9 cellular contexts compared by ENCODE assay signal in the genomic region with DNA sequence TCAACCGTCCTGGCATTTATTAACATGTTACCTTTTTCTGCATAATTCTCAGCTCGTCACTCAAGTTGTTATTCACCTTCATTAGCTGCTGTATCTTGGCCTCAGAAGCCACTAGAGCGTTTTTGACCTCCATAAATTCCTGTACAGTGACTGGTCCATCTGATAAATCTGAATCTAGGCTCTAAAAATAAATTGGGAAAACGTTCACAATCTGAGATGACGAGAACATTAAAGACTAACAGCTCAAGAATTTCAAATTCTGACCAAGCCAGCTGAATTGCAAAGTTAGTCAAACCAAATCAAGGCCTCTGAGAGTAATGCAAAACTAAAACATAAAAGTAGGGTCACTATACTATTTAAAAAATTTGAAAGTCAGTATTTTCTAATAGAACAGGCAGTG. TPM values are rescaled to one million over a fixed set of nuclear protein-coding genes. Genes with fewer than 3 reads are reported as not detected.
DNase-seq lines count a peak whose midpoint lies in the region; ATAC-seq and TF ChIP-seq lines count a peak whose summit lies in the region.
"Had no signal": no experiment of that assay in that cellular context is flagged by ENCODE, and none has a peak within 500 bp of the region (broad histone marks: within the 10 kb centered on the region; RNA-seq: fewer than 3 reads in every experiment).

No MANE protein-coding gene starts in this region.

- CTCF ChIA-PET in mammary epithelial cell (lab: Charles Lee; ENCODE audit: low non-redundant PET): interaction anchor here (0.6 kb wide), 1 partner anchor 86 kb away, joined by 8 read pairs; no protein-coding TSS in a partner anchor

- TF ChIP-seq POLR2A in suprapubic skin (IDR thresholded peaks at IDR 0.05): no peak

- in situ Hi-C loops in mammary epithelial cell (cut with MboI; ENCODE audit: low sequenced_read_pairs in 2 of 2): no loop called here

- BruUV-seq in mammary epithelial cell (replicated peaks; lab: Mats Ljungman, UMichigan): no TSS peak

- TF ChIP-seq EP300 in suprapubic skin (IDR thresholded peaks at IDR 0.05): no peak

- H3K27me3 ChIP-seq in ACC112 (ENCODE audit: insufficient read depth, low read length) (no peaks in the 10 kb centered on the region), mammary epithelial cell (ENCODE audit: insufficient read depth, low read length) (no peaks in the 10 kb centered on the region), mesenchymal stem cell (ENCODE audit: control insufficient read depth in 1 of 2, insufficient read depth in 1 of 2, low read length in 2 of 2) (no peaks in the 10 kb centered on the region), suprapubic skin (no peaks in the 10 kb centered on the region)

- no peak overlapping the region for H2AK5ac ChIP-seq in mesenchymal stem cell (ENCODE audit: low read length, severe bottlenecking)

- intact Hi-C loops in mammary epithelial cell (cut with micrococcal nuclease): no loop called here

- no peak overlapping the region for H2BK120ac ChIP-seq in mesenchymal stem cell (ENCODE audit: low read depth, low read length)

- H2BK12ac ChIP-seq in mesenchymal stem cell (ENCODE audit: low read length in 2 of 2): no peak overlapping the region

- H2BK15ac ChIP-seq in mesenchymal stem cell (ENCODE audit: low read depth, poor library complexity, severe bottlenecking): no peak overlapping the region

- dilution Hi-C loops in mammary epithelial cell (cut with HindIII; ENCODE audit: low sequenced_read_pairs): no loop called here

- peak overlapping the region; percentile 20 for H3K4me2 ChIP-seq in mammary epithelial cell (ENCODE audit: insufficient read depth, low read depth, low read length)
- H3K4me2 ChIP-seq in mesenchymal stem cell (ENCODE audit: low read length, poor library complexity, severe bottlenecking): no peak overlapping the region

- no peak overlapping the region for H3K18ac ChIP-seq in mesenchymal stem cell (ENCODE audit: low read depth in 1 of 2, low read length in 2 of 2)

- WGBS in mammary epithelial cell (ENCODE audit: low coverage, missing lambda C conversion rate): 51% methylated on average over 5 of the region's 5 CpGs
- 23% methylated on average over 5 of the region's 5 CpGs for WGBS in mesenchymal stem cell
- WGBS in suprapubic skin: 65% methylated on average over 5 of the region's 5 CpGs

- H2BK5ac ChIP-seq in mesenchymal stem cell (ENCODE audit: low read depth, low read length, poor library complexity, severe bottlenecking): peak overlapping the region; percentile 95

- no peak overlapping the region for H3K9ac ChIP-seq in mammary epithelial cell (ENCODE audit: insufficient read depth, low read length)
- peak overlapping the region; percentile 80 for H3K9ac ChIP-seq in mesenchymal stem cell (ENCODE audit: low read length)

- H3K4ac ChIP-seq in mesenchymal stem cell (ENCODE audit: low read depth in 1 of 2, low read length in 2 of 2): no peak overlapping the region

- peak; percentile 41 for DNase-seq in HK-2 (ENCODE audit: unreplicated experiment)
- peak; percentile 61 for DNase-seq in mammary epithelial cell
- peak; percentile 75 for DNase-seq in mesenchymal stem cell
- DNase-seq in suprapubic skin (ENCODE audit: low spot score in 2 of 2): no peak
- no peak for DNase-seq in NCI-H69 (lab: John Stamatoyannopoulos, UW)
- no peak for DNase-seq in activated gamma-delta T cell treated with Interleukin-2 at 50 U/mL for 16 hours
- DNase-seq: T-helper 2 cell had no signal

- H4K20me1 ChIP-seq in mammary epithelial cell (ENCODE audit: insufficient read depth, low read length): no peaks in the 10 kb centered on the region

- H3K4me3 ChIP-seq in ACC112 (ENCODE audit: low read depth, low read length): peak overlapping the region; percentile 55; the same call in 1 of the 2 replicates
- no peak overlapping the region for H3K4me3 ChIP-seq in mammary epithelial cell (replicated peaks in 1 of 3; ENCODE audit: insufficient read depth in 1 of 3, low read depth in 2 of 3, low read length in 3 of 3)
- H3K4me3 ChIP-seq in mesenchymal stem cell (ENCODE audit: insufficient read depth in 1 of 2, low read depth in 1 of 2, low read length in 2 of 2): peak overlapping the region in 1 of 2 experiments; percentile 16
- H3K4me3 ChIP-seq in suprapubic skin: no peak overlapping the region

- H3K4me1 ChIP-seq in ACC112 (ENCODE audit: control insufficient read depth, insufficient read depth, low read length, unreplicated experiment) (peaks cover 32% of the 10 kb centered on the region), mammary epithelial cell (ENCODE audit: insufficient read depth, low read length) (peaks cover 18% of the 10 kb centered on the region), mesenchymal stem cell (ENCODE audit: control insufficient read depth, insufficient read depth, low read depth, low read length) (peaks cover 24% of the 10 kb centered on the region), suprapubic skin (peaks cover 24% of the 10 kb centered on the region)

- H3K9me3 ChIP-seq in mammary epithelial cell (replicated peaks; ENCODE audit: insufficient read depth, low read length): no peaks in the 10 kb centered on the region
- no peaks in the 10 kb centered on the region for H3K9me3 ChIP-seq in mesenchymal stem cell (ENCODE audit: control insufficient read depth, low read length)
- H3K9me3 ChIP-seq in suprapubic skin: no peaks in the 10 kb centered on the region

- H4K8ac ChIP-seq in mesenchymal stem cell (ENCODE audit: low read length): no peak overlapping the region

- H3K36me3 ChIP-seq in ACC112 (ENCODE audit: insufficient read depth, low read length): peaks cover 21% of the 10 kb centered on the region
- H3K36me3 ChIP-seq in mammary epithelial cell (ENCODE audit: insufficient read depth, low read length): peaks cover 22% of the 10 kb centered on the region
- peaks cover 20 to 73% of the 10 kb centered on the region in 2 experiments for H3K36me3 ChIP-seq in mesenchymal stem cell (ENCODE audit: control insufficient read depth in 1 of 2, insufficient read depth in 2 of 2, low read depth in 1 of 2, low read length in 2 of 2)
- H3K36me3 ChIP-seq in suprapubic skin: peaks cover 89% of the 10 kb centered on the region

- TF ChIP-seq CTCF in mammary epithelial cell (conservative IDR thresholded peaks at IDR 0.05 in 1 of 2, IDR thresholded peaks at IDR 0.05 in 1 of 2; ENCODE audit: extremely low read depth in 1 of 2, insufficient read depth in 1 of 2, low read depth in 1 of 2, low read length in 2 of 2) (no peak), suprapubic skin (IDR thresholded peaks at IDR 0.05) (no peak)

- H3K23ac ChIP-seq in mesenchymal stem cell (ENCODE audit: low read length in 2 of 2): no peak overlapping the region

- no peak overlapping the region for H3K14ac ChIP-seq in mesenchymal stem cell (ENCODE audit: low read length in 2 of 2)

- no peak overlapping the region for H4K91ac ChIP-seq in mesenchymal stem cell (ENCODE audit: low read length)

- no peaks in the 10 kb centered on the region for H3K79me2 ChIP-seq in ACC112 (ENCODE audit: control insufficient read depth, insufficient read depth, low read length, unreplicated experiment)
- no peaks in the 10 kb centered on the region for H3K79me2 ChIP-seq in mammary epithelial cell (ENCODE audit: insufficient read depth, low read length)

- no peak for ATAC-seq in GM21723 (IDR thresholded peaks at IDR 0.05; ENCODE audit: unreplicated experiment)

- H2AFZ ChIP-seq in ACC112 (ENCODE audit: low read length, unreplicated experiment): no peak overlapping the region
- H2AFZ ChIP-seq in mammary epithelial cell (ENCODE audit: low read depth, low read length): no peak overlapping the region
- H2AFZ ChIP-seq in mesenchymal stem cell (ENCODE audit: low read depth, low read length): no peak overlapping the region

- H3K79me1 ChIP-seq in mesenchymal stem cell (replicated peaks; ENCODE audit: low read length, poor library complexity, severe bottlenecking): peaks cover 6% of the 10 kb centered on the region

- peak overlapping the region; percentile 97 for H3K27ac ChIP-seq in ACC112 (ENCODE audit: low read depth, low read length)
- peak overlapping the region; percentile 59 for H3K27ac ChIP-seq in mammary epithelial cell (ENCODE audit: insufficient read depth, low read depth, low read length)
- H3K27ac ChIP-seq in mesenchymal stem cell (ENCODE audit: low read length, poor library complexity, severe bottlenecking): peak overlapping the region; percentile 97
- H3K27ac ChIP-seq in suprapubic skin: no peak overlapping the region

RNA-seq across cellular contexts. Expression of gene GIT2, which starts 45.0 kb away (rescaled TPM):
- total RNA-seq in mammary epithelial cell: 10 to 100 TPM; 26.8 to 30.8 TPM
- 16.0 TPM for polyA plus RNA-seq in mammary epithelial cell
- polyA minus RNA-seq in mammary epithelial cell: 39.9 TPM
- polyA plus RNA-seq in mesenchymal stem cell (2013, experiment 1 of 2): 25.2 TPM
- 24.1 TPM for polyA plus RNA-seq in mesenchymal stem cell (2013, experiment 2 of 2)
- 10 to 100 TPM; 19.4 to 60.6 (median 35.0) TPM for total RNA-seq in suprapubic skin

RNA-seq across cellular contexts. Expression of gene ANKRD13A, which starts 48.1 kb away (rescaled TPM):
- total RNA-seq in mammary epithelial cell (100 to 1,000 TPM in 1 of 2 donors, 10 to 100 TPM in 1; 51.0 to 160 TPM), suprapubic skin (100 to 1,000 TPM; 104 to 161 (median 114) TPM)
- polyA plus RNA-seq in mammary epithelial cell: 48.4 TPM
- polyA minus RNA-seq in mammary epithelial cell: 46.7 TPM
- polyA plus RNA-seq in mesenchymal stem cell (2013, experiment 1 of 2): 17.6 TPM
- 18.0 TPM for polyA plus RNA-seq in mesenchymal stem cell (2013, experiment 2 of 2)

RNA-seq across cellular contexts. Expression of gene TCHP, which starts 51.1 kb away (rescaled TPM):
- 10 to 100 TPM in 1 of 2 donors, 1 to 10 TPM in 1; 4.0 to 19.4 TPM for total RNA-seq in mammary epithelial cell
- 8.9 TPM for polyA plus RNA-seq in mammary epithelial cell
- 7.4 TPM for polyA minus RNA-seq in mammary epithelial cell
- 8.0 TPM for polyA plus RNA-seq in mesenchymal stem cell (2013, experiment 1 of 2)
- 7.8 TPM for polyA plus RNA-seq in mesenchymal stem cell (2013, experiment 2 of 2)
- total RNA-seq in suprapubic skin: 10 to 100 TPM; 22.6 to 96.4 (median 36.6) TPM

Comparison
In these comparisons a context has a peak if more than half of its experiments do, and no peak if none do; other contexts are left out.
1. DNase-seq: peak in HK-2 (single experiment), mammary epithelial cell (single experiment) and mesenchymal stem cell (single experiment); none in suprapubic skin (0 of 2), NCI-H69 (single experiment) and activated gamma-delta T cell treated with Interleukin-2 at 50 U/mL for 16 hours (single experiment).